ENCODE assay signal across 9 cellular contexts in the genomic region with DNA sequence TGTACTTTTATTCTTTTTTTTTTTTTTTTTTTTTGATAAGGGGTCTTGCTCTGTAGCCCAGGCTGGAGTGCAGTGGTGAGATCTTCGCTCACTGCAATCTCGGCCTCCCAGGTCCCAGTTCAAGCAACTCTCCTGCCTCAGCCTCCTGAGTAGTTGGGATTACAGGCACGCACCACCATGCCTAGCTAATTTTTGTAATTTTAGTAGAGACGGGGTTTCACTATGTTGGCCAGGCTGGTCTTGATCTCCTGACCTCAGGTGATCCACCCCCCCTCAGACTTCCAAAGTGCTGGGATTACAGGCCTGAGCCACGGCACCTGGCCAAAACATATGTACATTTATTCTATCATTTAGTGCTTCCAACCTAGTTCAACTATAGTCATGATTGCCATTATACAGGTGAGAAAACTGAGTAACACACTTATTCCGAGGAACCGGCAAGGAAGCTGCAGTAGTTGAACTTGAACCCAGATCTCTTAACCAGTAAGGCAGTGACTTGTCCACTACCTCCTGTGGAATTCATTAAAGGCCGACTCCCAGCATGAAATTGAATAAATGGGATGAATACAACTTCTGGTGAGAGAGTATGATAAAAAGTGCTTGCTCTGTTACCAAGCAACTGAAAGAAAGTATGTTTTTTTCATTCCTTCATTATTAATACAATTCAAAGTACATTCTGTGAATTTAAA. TPM values are rescaled to one million over a fixed set of nuclear protein-coding genes. Genes with fewer than 3 reads are reported as not detected.
A peak's percentile ranks its signal among the peaks of the same experiment; 100 is the strongest.
DNase-seq lines count a peak whose midpoint lies in the region; ATAC-seq and TF ChIP-seq lines count a peak whose summit lies in the region.
"Had no signal": no experiment of that assay in that cellular context is flagged by ENCODE, and none has a peak within 500 bp of the region (broad histone marks: within the 10 kb centered on the region; RNA-seq: fewer than 3 reads in every experiment).

No MANE protein-coding gene starts in this region.

- H3K4me2 ChIP-seq in parathyroid adenoma (ENCODE audit: low read length) = peak overlapping the region; percentile 72

- H3K9me3 ChIP-seq in CD8-positive, alpha-beta memory T cell (ENCODE audit: low read length) = no peaks in the 10 kb centered on the region
- no peaks in the 10 kb centered on the region for H3K9me3 ChIP-seq in Panc1 (ENCODE audit: control insufficient read depth, insufficient read depth, low read depth, low read length)
- H3K9me3 ChIP-seq in parathyroid adenoma (ENCODE audit: control insufficient read depth, low read length) = no peaks in the 10 kb centered on the region

- ATAC-seq in Panc1 (no peak), HG02870 (IDR thresholded peaks at IDR 0.05; ENCODE audit: unreplicated experiment) (no peak), GM19023 (IDR thresholded peaks at IDR 0.05; ENCODE audit: unreplicated experiment) (no peak)

- H3K27ac Mint-ChIP-seq in CD8-positive, alpha-beta memory T cell = peak overlapping the region; percentile 88 to 98 (median 94)

- BruUV-seq in Panc1 (replicated peaks; lab: Mats Ljungman, UMichigan) = no TSS peak

- H3K9me3 Mint-ChIP-seq in CD8-positive, alpha-beta memory T cell = peaks cover 0 to 8% (median 6%) of the 10 kb centered on the region in 5 donors

- H3K4me3 Mint-ChIP-seq in CD8-positive, alpha-beta memory T cell = peak overlapping the region; percentile 85 to 94 (median 88)

- H3K27me3 ChIP-seq in CD8-positive, alpha-beta memory T cell (ENCODE audit: insufficient read depth, low read length, poor library complexity, severe bottlenecking) = no peaks in the 10 kb centered on the region
- H3K27me3 ChIP-seq in Panc1 (ENCODE audit: control insufficient read depth, insufficient read depth, low read length) = no peaks in the 10 kb centered on the region
- H3K27me3 ChIP-seq in parathyroid adenoma (ENCODE audit: control insufficient read depth, insufficient read depth, low read length) = no peaks in the 10 kb centered on the region

- intact Hi-C loops in Panc1 (cut with micrococcal nuclease; ENCODE audit: unreplicated experiment) = loop anchor here (10.0 kb wide), 1 partner anchor 110 kb away; no protein-coding TSS in a partner anchor

- H3K27ac ChIP-seq in CD8-positive, alpha-beta memory T cell (ENCODE audit: low read depth, low read length) = peak overlapping the region; percentile 79
- H3K27ac ChIP-seq in Panc1 (ENCODE audit: low read length) = peak overlapping the region; percentile 89
- peak overlapping the region; percentile 97 for H3K27ac ChIP-seq in parathyroid adenoma

- in situ Hi-C loops in Panc1 (cut with HindIII; ENCODE audit: low pct_unique_long_range_greater_than_20kb, low sequenced_read_pairs) = no loop called here

- peak overlapping the region; percentile 86 for H2AFZ ChIP-seq in parathyroid adenoma

- H3K79me2 ChIP-seq in parathyroid adenoma = peaks cover 12% of the 10 kb centered on the region

- POLR2A ChIA-PET in CD8-positive, alpha-beta memory T cell (lab: Charles Lee) = interaction anchor here (0.5 to 2.2 kb wide), 15 partner anchors 21 to 406 kb away, joined by 3 to 84 read pairs (median 21); a partner anchor contains a TSS
- POLR2A ChIA-PET in Panc1 (lab: Charles Lee) = no interaction called here

- peak overlapping the region; percentile 76 for H3K4me3 ChIP-seq in CD8-positive, alpha-beta memory T cell (ENCODE audit: low read length)
- H3K4me3 ChIP-seq in Panc1 (ENCODE audit: low read depth in 2 of 2, low read length in 2 of 2) (peak overlapping the region; percentile 58 to 62), epithelial cell of esophagus (ENCODE audit: low read length) (peak overlapping the region; percentile 69), parathyroid adenoma (ENCODE audit: low read depth, low read length) (peak overlapping the region; percentile 96)

- DNase-seq in CD8-positive, alpha-beta memory T cell = no peak
- DNase-seq in Panc1 (ENCODE audit: low read depth, low spot score) (no peak), epithelial cell of esophagus (ENCODE audit: low read depth) (no peak), hypothalamus (lab: John Stamatoyannopoulos, UW) (no peak), D341Med (ENCODE audit: low spot score) (no peak)
- DNase-seq: cortex of kidney had no signal

- TF ChIP-seq CTCF in Panc1 (IDR thresholded peaks at IDR 0.05) = no peak
- TF ChIP-seq CTCF in epithelial cell of esophagus (IDR thresholded peaks at IDR 0.05; ENCODE audit: insufficient read depth, low read depth, low read length, missing control alignments) = no peak
- no peak for TF ChIP-seq CTCF in parathyroid adenoma (IDR thresholded peaks at IDR 0.05)

- H3K27me3 Mint-ChIP-seq in CD8-positive, alpha-beta memory T cell = peaks cover 0 to 4% of the 10 kb centered on the region in 2 donors

- peaks cover 28% of the 10 kb centered on the region for H3K4me1 ChIP-seq in CD8-positive, alpha-beta memory T cell (ENCODE audit: insufficient read depth, low read length)
- H3K4me1 ChIP-seq in Panc1 (ENCODE audit: control insufficient read depth, insufficient read depth, low read length) (peaks cover 3% of the 10 kb centered on the region; the same call in 1 of the 2 replicates), parathyroid adenoma (peaks cover 2% of the 10 kb centered on the region)

- H3K4me1 Mint-ChIP-seq in CD8-positive, alpha-beta memory T cell = peaks cover 30 to 49% (median 48%) of the 10 kb centered on the region in 3 donors

- CTCF ChIA-PET in CD8-positive, alpha-beta memory T cell (lab: Charles Lee) = interaction anchor here (0.7 to 3.2 kb wide), 28 partner anchors 9 to 439 kb away, joined by 3 to 67 read pairs (median 6); a partner anchor contains a TSS
- CTCF ChIA-PET in Panc1 (lab: Charles Lee) = no interaction called here

- H3K9ac ChIP-seq in parathyroid adenoma = no peak overlapping the region

- no peaks in the 10 kb centered on the region for H3K36me3 ChIP-seq in CD8-positive, alpha-beta memory T cell (ENCODE audit: insufficient read depth, low read length)
- H3K36me3 ChIP-seq in Panc1 (ENCODE audit: control insufficient read depth, insufficient read depth, low read length) (no peaks in the 10 kb centered on the region), parathyroid adenoma (ENCODE audit: control insufficient read depth, insufficient read depth, low read length) (no peaks in the 10 kb centered on the region)

- H3K36me3 Mint-ChIP-seq in CD8-positive, alpha-beta memory T cell = peaks cover 0 to 28% (median 0%) of the 10 kb centered on the region in 3 donors

RNA-seq across cellular contexts. Expression of a gene that starts 0.8 kb away (rescaled TPM):
- total RNA-seq in CD8-positive, alpha-beta memory T cell = 10 to 100 TPM; 84.4 to 94.4 TPM
- polyA plus RNA-seq in CD8-positive, alpha-beta memory T cell = 80.6 TPM
- 25.4 TPM for total RNA-seq in Panc1 (2021; ENCODE audit: unreplicated experiment)
- 9.7 TPM for polyA plus RNA-seq in Panc1 (2012; ENCODE audit: insufficient read length)
